Comparison of ENCODE assay signal across 9 cellular contexts in the genomic region with DNA sequence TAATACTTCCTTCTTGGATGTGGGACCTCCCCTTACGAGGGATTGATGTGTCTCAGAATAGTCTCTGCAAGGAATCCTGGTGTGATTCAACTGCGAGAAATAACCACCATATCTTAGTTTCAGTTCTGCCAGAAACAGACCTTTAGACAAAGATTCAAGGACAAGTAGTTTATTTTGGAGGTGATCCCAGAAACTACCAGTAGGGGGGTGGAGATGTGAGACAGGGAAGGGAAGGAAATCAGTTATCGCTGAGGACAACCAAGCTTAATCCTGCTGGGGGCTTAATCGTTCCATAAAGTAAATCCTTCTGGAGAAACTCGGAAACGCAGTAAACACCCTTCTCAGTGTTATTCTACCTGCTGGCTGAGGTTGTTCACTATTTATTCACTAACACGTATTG.
A peak's percentile ranks its signal among the peaks of the same experiment; 100 is the strongest.
DNase-seq lines count a peak whose midpoint lies in the region; ATAC-seq lines count a peak whose summit lies in the region.
"Had no signal": no experiment of that assay in that cellular context is flagged by ENCODE, and none has a peak within 500 bp of the region (broad histone marks: within the 10 kb centered on the region; RNA-seq: fewer than 3 reads in every experiment).

No MANE protein-coding gene starts in this region.

- no peak for ATAC-seq in HG03460 (IDR thresholded peaks at IDR 0.05; ENCODE audit: unreplicated experiment)
- no peak for ATAC-seq in HG02588 (IDR thresholded peaks at IDR 0.05; ENCODE audit: unreplicated experiment)

- no peaks in the 10 kb centered on the region for H3K27me3 ChIP-seq in NT2/D1 (ENCODE audit: insufficient read depth, insufficient read length)

- no peaks in the 10 kb centered on the region for H3K4me1 ChIP-seq in NT2/D1 (ENCODE audit: insufficient read depth, insufficient read length)

- H3K9me3 ChIP-seq in NT2/D1 (ENCODE audit: insufficient read depth, low read length) = peaks cover 13% of the 10 kb centered on the region; the same call in 1 of the 2 replicates

- H3K36me3 ChIP-seq in NT2/D1 (ENCODE audit: insufficient read depth, insufficient read length, low read length) = no peaks in the 10 kb centered on the region

- DNase-seq in NCI-H2227 (lab: John Stamatoyannopoulos, UW; ENCODE audit: unreplicated experiment) (peak; percentile 6), NCI-H2227 treated with DMSO at 0.1 percent for 48 hours (lab: John Stamatoyannopoulos, UW) (no peak), NT2/D1 (ENCODE audit: low read depth, low spot score) (peak; percentile 32), fibroblast of gingiva (ENCODE audit: low read depth) (peak; percentile 37), NCI-H2081 (lab: John Stamatoyannopoulos, UW) (no peak)
- DNase-seq: activated naive CD4-positive, alpha-beta T cell treated with anti-CD3 and anti-CD28 coated beads, Interleukin-2, amount 10 ng/mL, durations not matched to agents 7 days and 5 days had no signal

- H3K27ac ChIP-seq in skin epidermis = peak overlapping the region in 13 of 21 experiments; percentile 3 to 73 (median 51)

- no peak overlapping the region for H3K9ac ChIP-seq in NT2/D1 (ENCODE audit: insufficient read length, low read depth)

- no peak overlapping the region for H3K4me3 ChIP-seq in NT2/D1 (ENCODE audit: insufficient read length, low read depth)
- H3K4me3 ChIP-seq in skin epidermis = no peak overlapping the region

Comparison
In these comparisons a context has a peak if more than half of its experiments do, and no peak if none do; other contexts are left out.
1. DNase-seq: peak in NCI-H2227 (single experiment), NT2/D1 (single experiment) and fibroblast of gingiva (single experiment); none in NCI-H2227 treated with DMSO at 0.1 percent for 48 hours (single experiment) and NCI-H2081 (0 of 2).